ENCODE assay signal across 3 cellular contexts in the genomic region with DNA sequence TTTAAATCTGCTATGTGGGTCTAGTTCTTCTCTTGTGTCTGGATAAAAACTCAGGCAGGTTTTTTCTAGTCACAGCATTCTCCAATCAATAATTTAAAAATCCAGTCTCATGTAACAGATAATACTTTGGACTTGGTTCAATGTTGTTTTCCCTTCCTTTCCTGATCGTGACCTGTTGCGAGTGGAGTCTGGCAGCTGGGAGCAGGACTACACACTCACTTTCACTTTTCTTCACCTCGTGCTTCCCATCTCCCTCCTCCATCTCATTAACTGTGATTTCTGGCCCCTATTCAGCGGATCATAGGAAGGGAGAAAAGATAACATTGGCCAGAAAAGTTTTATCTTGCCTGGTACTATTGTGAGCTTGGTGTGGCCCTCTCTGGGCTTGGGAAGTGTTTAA.
TF ChIP-seq lines count a peak whose summit lies in the region.

No MANE protein-coding gene starts in this region.

TF ChIP-seq in liver, 16 proteins besides CTCF, POLR2A, EP300 and RAD21:
- TF ChIP-seq, protein P1, sequence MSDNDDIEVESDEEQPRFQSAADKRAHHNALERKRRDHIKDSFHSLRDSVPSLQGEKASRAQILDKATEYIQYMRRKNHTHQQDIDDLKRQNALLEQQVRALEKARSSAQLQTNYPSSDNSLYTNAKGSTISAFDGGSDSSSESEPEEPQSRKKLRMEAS (IDR thresholded peaks at IDR 0.05): no peak
- TF ChIP-seq, protein P2, sequence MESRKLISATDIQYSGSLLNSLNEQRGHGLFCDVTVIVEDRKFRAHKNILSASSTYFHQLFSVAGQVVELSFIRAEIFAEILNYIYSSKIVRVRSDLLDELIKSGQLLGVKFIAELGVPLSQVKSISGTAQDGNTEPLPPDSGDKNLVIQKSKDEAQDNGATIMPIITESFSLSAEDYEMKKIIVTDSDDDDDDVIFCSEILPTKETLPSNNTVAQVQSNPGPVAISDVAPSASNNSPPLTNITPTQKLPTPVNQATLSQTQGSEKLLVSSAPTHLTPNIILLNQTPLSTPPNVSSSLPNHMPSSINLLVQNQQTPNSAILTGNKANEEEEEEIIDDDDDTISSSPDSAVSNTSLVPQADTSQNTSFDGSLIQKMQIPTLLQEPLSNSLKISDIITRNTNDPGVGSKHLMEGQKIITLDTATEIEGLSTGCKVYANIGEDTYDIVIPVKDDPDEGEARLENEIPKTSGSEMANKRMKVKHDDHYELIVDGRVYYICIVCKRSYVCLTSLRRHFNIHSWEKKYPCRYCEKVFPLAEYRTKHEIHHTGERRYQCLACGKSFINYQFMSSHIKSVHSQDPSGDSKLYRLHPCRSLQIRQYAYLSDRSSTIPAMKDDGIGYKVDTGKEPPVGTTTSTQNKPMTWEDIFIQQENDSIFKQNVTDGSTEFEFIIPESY (IDR thresholded peaks at IDR 0.05): no peak
- no peak for TF ChIP-seq RXRA (IDR thresholded peaks at IDR 0.05)
- TF ChIP-seq HNF4A (conservative IDR thresholded peaks at IDR 0.05): peak; percentile 39 to 43
- no peak for TF ChIP-seq FOXA2 (IDR thresholded peaks at IDR 0.05)

TF ChIP-seq in HepG2, 621 proteins besides CTCF, POLR2A, EP300 and RAD21:
- no peak for TF ChIP-seq NR1H2 (CRISPR knock-in tag; IDR thresholded peaks at IDR 0.05; ENCODE audit: borderline replicate concordance, low read depth)
- TF ChIP-seq, protein P3, sequence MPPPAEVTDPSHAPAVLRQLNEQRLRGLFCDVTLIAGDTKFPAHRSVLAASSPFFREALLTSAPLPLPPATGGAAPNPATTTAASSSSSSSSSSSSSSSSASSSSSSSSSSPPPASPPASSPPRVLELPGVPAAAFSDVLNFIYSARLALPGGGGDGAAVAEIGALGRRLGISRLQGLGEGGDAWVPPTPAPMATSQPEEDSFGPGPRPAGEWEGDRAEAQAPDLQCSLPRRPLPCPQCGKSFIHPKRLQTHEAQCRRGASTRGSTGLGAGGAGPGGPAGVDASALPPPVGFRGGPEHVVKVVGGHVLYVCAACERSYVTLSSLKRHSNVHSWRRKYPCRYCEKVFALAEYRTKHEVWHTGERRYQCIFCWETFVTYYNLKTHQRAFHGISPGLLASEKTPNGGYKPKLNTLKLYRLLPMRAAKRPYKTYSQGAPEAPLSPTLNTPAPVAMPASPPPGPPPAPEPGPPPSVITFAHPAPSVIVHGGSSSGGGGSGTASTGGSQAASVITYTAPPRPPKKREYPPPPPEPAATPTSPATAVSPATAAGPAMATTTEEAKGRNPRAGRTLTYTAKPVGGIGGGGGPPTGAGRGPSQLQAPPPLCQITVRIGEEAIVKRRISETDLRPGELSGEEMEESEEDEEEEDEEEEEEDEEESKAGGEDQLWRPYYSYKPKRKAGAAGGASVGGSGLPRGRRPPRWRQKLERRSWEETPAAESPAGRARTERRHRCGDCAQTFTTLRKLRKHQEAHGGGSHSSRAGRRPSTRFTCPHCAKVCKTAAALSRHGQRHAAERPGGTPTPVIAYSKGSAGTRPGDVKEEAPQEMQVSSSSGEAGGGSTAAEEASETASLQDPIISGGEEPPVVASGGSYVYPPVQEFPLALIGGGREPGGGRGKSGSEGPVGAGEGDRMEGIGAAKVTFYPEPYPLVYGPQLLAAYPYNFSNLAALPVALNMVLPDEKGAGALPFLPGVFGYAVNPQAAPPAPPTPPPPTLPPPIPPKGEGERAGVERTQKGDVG (CRISPR knock-in tag; IDR thresholded peaks at IDR 0.05; ENCODE audit: borderline replicate concordance): no peak

TF ChIP-seq in endothelial cell of umbilical vein, 7 proteins besides CTCF, POLR2A, EP300 and RAD21:
- TF ChIP-seq JUN (IDR thresholded peaks at IDR 0.05; ENCODE audit: borderline replicate concordance, insufficient read depth, insufficient read length, low read depth): no peak
- TF ChIP-seq MYC (IDR thresholded peaks at IDR 0.05; ENCODE audit: low read depth, low read length): no peak
- no peak for TF ChIP-seq EZH2 (IDR thresholded peaks at IDR 0.05; ENCODE audit: borderline replicate concordance, low read depth, low read length, severe bottlenecking)
